Comparison of ENCODE assay signal across 8 cellular contexts in genomic region chr5:154405078-154405792, GRCh38. TPM values are rescaled to one million over a fixed set of nuclear protein-coding genes. Genes with fewer than 3 reads are reported as not detected.
A peak's percentile ranks its signal among the peaks of the same experiment; 100 is the strongest.
DNase-seq lines count a peak whose midpoint lies in the region; ATAC-seq and TF ChIP-seq lines count a peak whose summit lies in the region.

No MANE protein-coding gene starts in this region.

- peaks cover 2 to 16% (median 11%) of the 10 kb centered on the region in 4 donors for H3K4me1 Mint-ChIP-seq in CD4-positive, alpha-beta memory T cell
- peaks cover 28% of the 10 kb centered on the region for H3K4me1 Mint-ChIP-seq in endodermal cell

- WGBS in endodermal cell (ENCODE audit: insufficient coverage in 1 of 2, insufficient read length in 1 of 2), 2 experiments, result 19 to 24% methylated on average over 22 to 37 of the region's 37 CpGs

- intact Hi-C loops in CD4-positive, alpha-beta memory T cell (cut with micrococcal nuclease), result loop anchor here (1.0 to 2.0 kb wide), 2 partner anchors 224 to 333 kb away; no protein-coding TSS in a partner anchor

- CTCF ChIA-PET in CD4-positive, alpha-beta memory T cell (lab: Charles Lee; ENCODE audit: partially characterized antibody), result interaction anchor here (0.7 to 6.4 kb wide), 31 partner anchors 8 to 434 kb away, joined by 3 to 220 read pairs (median 4); partner anchors contain the start of gene GALNT10

- H3K27ac ChIP-seq in CD4-positive, alpha-beta memory T cell (ENCODE audit: low read depth, low read length), result no peak overlapping the region
- no peak overlapping the region for H3K27ac ChIP-seq in endodermal cell (ENCODE audit: low read depth, low read length)

- H3K27me3 ChIP-seq in CD4-positive, alpha-beta memory T cell (ENCODE audit: insufficient read depth, low read length), result no peaks in the 10 kb centered on the region
- no peaks in the 10 kb centered on the region for H3K27me3 ChIP-seq in endodermal cell (ENCODE audit: control insufficient read depth, insufficient read depth, low read length, poor library complexity, severe bottlenecking)

- H3K4me3 Mint-ChIP-seq in CD4-positive, alpha-beta memory T cell, result peak overlapping the region in 7 of 8 donors; percentile 27 to 80 (median 43)
- H3K4me3 Mint-ChIP-seq in endodermal cell, result peak overlapping the region; percentile 42

- H3K4me1 ChIP-seq in CD4-positive, alpha-beta memory T cell (ENCODE audit: insufficient read depth, low read length), result peaks cover 4% of the 10 kb centered on the region
- H3K4me1 ChIP-seq in endodermal cell (ENCODE audit: control insufficient read depth, insufficient read depth, low read length), result peaks cover 11% of the 10 kb centered on the region

- peak; percentile 98 for TF ChIP-seq CTCF in endodermal cell (conservative IDR thresholded peaks at IDR 0.05)

- H3K27ac Mint-ChIP-seq in CD4-positive, alpha-beta memory T cell, result peak overlapping the region in 3 of 7 donors; percentile 13 to 43 (median 30)
- H3K27ac Mint-ChIP-seq in endodermal cell, result no peak overlapping the region

- H3K9ac ChIP-seq in endodermal cell (ENCODE audit: extremely low read depth, low read length, poor library complexity, severe bottlenecking), result no peak overlapping the region

- H3K9me3 ChIP-seq in CD4-positive, alpha-beta memory T cell (ENCODE audit: control insufficient read depth in 1 of 2, low read length in 2 of 2), result no peaks in the 10 kb centered on the region
- no peaks in the 10 kb centered on the region for H3K9me3 ChIP-seq in endodermal cell (ENCODE audit: control insufficient read depth, low read length)

- H3K36me3 ChIP-seq in CD4-positive, alpha-beta memory T cell (ENCODE audit: insufficient read depth, low read length), result peaks cover 5% of the 10 kb centered on the region
- H3K36me3 ChIP-seq in endodermal cell (ENCODE audit: control insufficient read depth, insufficient read depth, low read length), result peaks cover 19% of the 10 kb centered on the region

- DNase-seq in CD4-positive, alpha-beta memory T cell, result peak; percentile 56 to 61 (median 59)
- peak; percentile 91 for DNase-seq in NCI-H82 (lab: John Stamatoyannopoulos, UW)
- peak; percentile 45 to 55 (median 49) for DNase-seq in activated CD8-positive, alpha-beta memory T cell treated with anti-CD3 and anti-CD28 coated beads for 48 hours (ENCODE audit: low read depth in 2 of 3, low spot score in 2 of 3)
- peak; percentile 96 for DNase-seq in endodermal cell
- DNase-seq in middle frontal gyrus (ENCODE audit: extremely low spot score, low spot score), result peak; percentile 55
- DNase-seq in stimulated activated CD8-positive, alpha-beta memory T cell treated with anti-CD3 and anti-CD28 coated beads, Interleukin-15, amount 100 ng/mL, for 48 hours (ENCODE audit: low read depth in 2 of 2), result peak; percentile 60 to 66

- ATAC-seq in GM19438 (IDR thresholded peaks at IDR 0.05; ENCODE audit: low read depth, unreplicated experiment), result peak; percentile 98
- peak; percentile 96 for ATAC-seq in HG03521 (IDR thresholded peaks at IDR 0.05; ENCODE audit: unreplicated experiment)

- peaks cover 0 to 25% of the 10 kb centered on the region in 2 donors for H3K36me3 Mint-ChIP-seq in CD4-positive, alpha-beta memory T cell
- H3K36me3 Mint-ChIP-seq in endodermal cell (ENCODE audit: low read depth), result peaks cover 3% of the 10 kb centered on the region

- POLR2A ChIA-PET in CD4-positive, alpha-beta memory T cell (lab: Charles Lee; ENCODE audit: partially characterized antibody), result interaction anchor here (0.7 to 2.4 kb wide), 4 partner anchors 215 to 333 kb away, joined by 3 to 14 read pairs (median 3); partner anchors contain the start of gene GALNT10

- H3K27me3 Mint-ChIP-seq in CD4-positive, alpha-beta memory T cell, result no peaks in the 10 kb centered on the region
- peaks cover 67% of the 10 kb centered on the region for H3K27me3 Mint-ChIP-seq in endodermal cell (ENCODE audit: insufficient read depth)

- peak overlapping the region in 1 of 2 donors; percentile 14 for H3K4me3 ChIP-seq in CD4-positive, alpha-beta memory T cell (ENCODE audit: low read length in 2 of 2)
- H3K4me3 ChIP-seq in endodermal cell (ENCODE audit: low read length), result peak overlapping the region; percentile 0

- no peaks in the 10 kb centered on the region for H3K9me3 Mint-ChIP-seq in CD4-positive, alpha-beta memory T cell
- no peaks in the 10 kb centered on the region for H3K9me3 Mint-ChIP-seq in endodermal cell

RNA-seq across cellular contexts. Expression of gene SAP30L, which starts 40.6 kb away (rescaled TPM):
- total RNA-seq in CD4-positive, alpha-beta memory T cell, result 10 to 100 TPM; 36.9 to 47.5 TPM
- polyA plus RNA-seq in CD4-positive, alpha-beta memory T cell, result 10 to 100 TPM; 19.4 to 44.7 TPM
- 10 to 100 TPM; 27.7 to 40.3 TPM for total RNA-seq in endodermal cell
- 43.4 TPM for polyA plus RNA-seq in endodermal cell (2013, experiment 1 of 2)
- polyA plus RNA-seq in endodermal cell (2013, experiment 2 of 2), result 44.9 TPM
